Comparison of ENCODE assay signal across 8 cellular contexts in genomic region chr1:58814251-58815068, GRCh38. TPM values are rescaled to one million over a fixed set of nuclear protein-coding genes. Genes with fewer than 3 reads are reported as not detected.
DNase-seq lines count a peak whose midpoint lies in the region; TF ChIP-seq lines count a peak whose summit lies in the region.

No MANE protein-coding gene starts in this region.

- H3K27ac ChIP-seq in layer of hippocampus (ENCODE audit: low read depth, low read length) (peak overlapping the region; percentile 79), stomach smooth muscle (ENCODE audit: low read length) (peak overlapping the region; percentile 94)

- TF ChIP-seq RAD21 in Ishikawa (IDR thresholded peaks at IDR 0.05; ENCODE audit: low read depth), result no peak; the same call in 1 of the 2 replicates

- peaks cover 0 to 6% (median 0%) of the 10 kb centered on the region in 5 experiments for H3K9me3 Mint-ChIP-seq in brain

- H3K27me3 Mint-ChIP-seq in brain, result peaks cover 7% of the 10 kb centered on the region

- no peaks in the 10 kb centered on the region for H3K27me3 ChIP-seq in layer of hippocampus (ENCODE audit: control insufficient read depth, insufficient read depth, low read length)
- no peaks in the 10 kb centered on the region for H3K27me3 ChIP-seq in stomach smooth muscle (ENCODE audit: control insufficient read depth in 1 of 2, insufficient read depth in 2 of 2, low read length in 2 of 2)

- TF ChIP-seq EP300 in Ishikawa (IDR thresholded peaks at IDR 0.05; ENCODE audit: borderline replicate concordance), result no peak

- H3K4me1 Mint-ChIP-seq in brain, result peaks cover 25% of the 10 kb centered on the region

- TF ChIP-seq CTCF in brain (conservative IDR thresholded peaks at IDR 0.05), result no peak

- peaks cover 24% of the 10 kb centered on the region for H3K4me1 ChIP-seq in stomach smooth muscle (ENCODE audit: control insufficient read depth, insufficient read depth, low read length)

- no peaks in the 10 kb centered on the region for H3K9me3 ChIP-seq in stomach smooth muscle (ENCODE audit: control insufficient read depth in 2 of 2, low read length in 2 of 2)

- DNase-seq in kidney glomerular epithelial cell (lab: John Stamatoyannopoulos, UW) (no peak), DMS79 treated with DMSO at 0.1 percent for 48 hours (lab: John Stamatoyannopoulos, UW) (no peak), NCI-H1694 (lab: John Stamatoyannopoulos, UW) (no peak), COLO829 (ENCODE audit: low spot score) (no peak)

- H3K4me3 Mint-ChIP-seq in brain, result peak overlapping the region in 4 of 5 experiments; percentile 34 to 58 (median 54)

- H3K9ac ChIP-seq in stomach smooth muscle (ENCODE audit: low read length in 2 of 2), result peak overlapping the region; percentile 78 to 80

- no peaks in the 10 kb centered on the region for H3K36me3 Mint-ChIP-seq in brain

- peak overlapping the region in 1 of 5 experiments; percentile 42 for H3K27ac Mint-ChIP-seq in brain

- H3K4me3 ChIP-seq in stomach smooth muscle (ENCODE audit: low read length in 2 of 2), result peak overlapping the region in 1 of 2 donors; percentile 85

- no peaks in the 10 kb centered on the region for H3K36me3 ChIP-seq in stomach smooth muscle (ENCODE audit: control insufficient read depth in 2 of 2, insufficient read depth in 2 of 2, low read length in 2 of 2)

TF ChIP-seq in Ishikawa, 13 proteins besides CTCF, POLR2A, EP300 and RAD21:
- no peak; the same call in 1 of the 2 replicates for TF ChIP-seq TCF12 (IDR thresholded peaks at IDR 0.05; ENCODE audit: low read depth)
- peak; percentile 38; the same call in 1 of the 2 replicates for TF ChIP-seq TAF1 (IDR thresholded peaks at IDR 0.05; ENCODE audit: low read depth)
- no peak for TF ChIP-seq CREB1 (IDR thresholded peaks at IDR 0.05; ENCODE audit: low read depth)
- no peak for TF ChIP-seq USF1 (IDR thresholded peaks at IDR 0.05)
- TF ChIP-seq NFIC (IDR thresholded peaks at IDR 0.05), result no peak
- TF ChIP-seq YY1 (IDR thresholded peaks at IDR 0.05; ENCODE audit: low read depth), result 0 out of 2 replicates have a peak, but pooled peaks have one; percentile 27
- TF ChIP-seq ZBTB7A (IDR thresholded peaks at IDR 0.05; ENCODE audit: low read depth), result no peak
- no peak for TF ChIP-seq FOXM1 (IDR thresholded peaks at IDR 0.05; ENCODE audit: borderline replicate concordance, low read depth)
- TF ChIP-seq MAX (IDR thresholded peaks at IDR 0.05), result peak; percentile 91
- TF ChIP-seq CEBPB (IDR thresholded peaks at IDR 0.05), result peak; percentile 74
- TF ChIP-seq EGR1 (IDR thresholded peaks at IDR 0.05), result peak; percentile 40; the same call in 1 of the 2 replicates
- no peak for TF ChIP-seq REST (IDR thresholded peaks at IDR 0.05; ENCODE audit: low read depth)

RNA-seq across cellular contexts. Expression of gene JUN, which starts 30.6 kb away (rescaled TPM):
- 109 TPM for polyA plus RNA-seq in brain (ENCODE audit: insufficient read depth, low read depth, low replicate concordance)
